In genomic region chr7:42209085-42209484, GRCh38 we compare ENCODE assay signal across 2 cellular contexts. TPM values are rescaled to one million over a fixed set of nuclear protein-coding genes. Genes with fewer than 3 reads are reported as not detected.
"Had no signal": no experiment of that assay in that cellular context is flagged by ENCODE, and none has a peak within 500 bp of the region (broad histone marks: within the 10 kb centered on the region; RNA-seq: fewer than 3 reads in every experiment).

No MANE protein-coding gene starts in this region.

RNA-seq across cellular contexts. Expression of gene GLI3, which starts 27.9 kb away (rescaled TPM):
- total RNA-seq: OCI-LY7, PC-9 had no signal
